In genomic region chr12:42819801-42820200, GRCh38 we compare ENCODE assay signal across 29 cellular contexts.
"Had no signal": no experiment of that assay in that cellular context is flagged by ENCODE, and none has a peak within 500 bp of the region (broad histone marks: within the 10 kb centered on the region; RNA-seq: fewer than 3 reads in every experiment).

No MANE protein-coding gene starts in this region.

- DNase-seq: activated B cell treated with CpG ODN at 0.5 μM for 24 hours; activated CD4-positive, alpha-beta T cell treated with anti-CD3 and anti-CD28 coated beads, Interleukin-2, amount 50 U/mL, for 1 hour; activated CD8-positive, alpha-beta T cell treated with anti-CD3 and anti-CD28 coated beads for 36 hours; activated naive CD8-positive, alpha-beta T cell treated with anti-CD3 and anti-CD28 coated beads, Interleukin-2, amount 50 U/mL, for 24 hours; activated T-cell treated with anti-CD3 and anti-CD28 coated beads, Interleukin-2, amount 50 U/mL, for 4 hours; endodermal cell; heart left ventricle; kidney glomerular epithelial cell; mucosa of descending colon; naive B cell; nephron progenitor cell; pancreas; psoas muscle; sigmoid colon; stimulated activated CD4-positive, alpha-beta T cell treated with anti-CD3 and anti-CD28 coated beads, Interleukin-15, amount 100 ng/mL, for 24 hours; stimulated activated CD4-positive, alpha-beta T cell treated with anti-CD3 and anti-CD28 coated beads, Interleukin-2, amount 100 ng/mL, for 24 hours; stimulated activated naive CD4-positive, alpha-beta T cell; T-helper 1 cell; trophoblast cell had no signal

- H3K27ac ChIP-seq: foreskin keratinocyte, heart left ventricle, neutrophil, pancreas, psoas muscle, sigmoid colon, thoracic aorta, vagina had no signal

- H3K27ac Mint-ChIP-seq: activated B cell treated with CpG ODN at 0.5 μM for 24 hours; activated CD8-positive, alpha-beta T cell treated with anti-CD3 and anti-CD28 coated beads for 36 hours; activated naive CD4-positive, alpha-beta T cell treated with anti-CD3 and anti-CD28 coated beads, Interleukin-2, amount 50 U/mL, for 24 hours; activated naive CD8-positive, alpha-beta T cell treated with anti-CD3 and anti-CD28 coated beads, Interleukin-2, amount 50 U/mL, for 24 hours; activated T-helper 17 cell treated with anti-CD3 and anti-CD28 coated beads, Interleukin-2, amount 50 U/mL, for 72 hours; dendritic cell treated with granulocyte-macrophage colony-stimulating factor and Interleukin-4, amounts not matched to agents 40 ng/mL and 50 ng/mL, for 4 days; endodermal cell; naive B cell; nephron progenitor cell; T-helper 2 cell treated with Interferon-gamma antibody and Interleukin-4, amounts not matched to agents 5 μg/mL and 100 μg/mL, for 36 hours had no signal

- H3K9me3 Mint-ChIP-seq: activated CD8-positive, alpha-beta T cell treated with anti-CD3 and anti-CD28 coated beads for 36 hours; activated T-cell treated with anti-CD3 and anti-CD28 coated beads, Interleukin-2, amount 50 U/mL, for 4 hours; endodermal cell; T-helper 2 cell treated with Interferon-gamma antibody and Interleukin-4, amounts not matched to agents 5 μg/mL and 100 μg/mL, for 36 hours had no signal

- H3K4me3 Mint-ChIP-seq: activated B cell treated with CpG ODN at 0.5 μM for 24 hours; activated CD8-positive, alpha-beta T cell treated with anti-CD3 and anti-CD28 coated beads for 36 hours; activated naive CD4-positive, alpha-beta T cell treated with anti-CD3 and anti-CD28 coated beads, Interleukin-2, amount 50 U/mL, for 24 hours; activated naive CD8-positive, alpha-beta T cell treated with anti-CD3 and anti-CD28 coated beads, Interleukin-2, amount 50 U/mL, for 24 hours; activated T-cell treated with anti-CD3 and anti-CD28 coated beads, Interleukin-2, amount 50 U/mL, for 4 hours; activated T-helper 17 cell treated with anti-CD3 and anti-CD28 coated beads, Interleukin-2, amount 50 U/mL, for 72 hours; central memory CD8-positive, alpha-beta T cell; dendritic cell treated with granulocyte-macrophage colony-stimulating factor and Interleukin-4, amounts not matched to agents 40 ng/mL and 50 ng/mL, for 4 days; endodermal cell; naive B cell; nephron progenitor cell; T-helper 2 cell treated with Interferon-gamma antibody and Interleukin-4, amounts not matched to agents 5 μg/mL and 100 μg/mL, for 36 hours had no signal

- H3K9me3 ChIP-seq: neutrophil, pancreas, sigmoid colon, thoracic aorta had no signal

- H3K4me1 Mint-ChIP-seq: activated B cell treated with CpG ODN at 0.5 μM for 24 hours; activated naive CD4-positive, alpha-beta T cell treated with anti-CD3 and anti-CD28 coated beads, Interleukin-2, amount 50 U/mL, for 24 hours; activated naive CD8-positive, alpha-beta T cell treated with anti-CD3 and anti-CD28 coated beads, Interleukin-2, amount 50 U/mL, for 24 hours; activated T-helper 17 cell treated with anti-CD3 and anti-CD28 coated beads, Interleukin-2, amount 50 U/mL, for 72 hours; central memory CD8-positive, alpha-beta T cell; endodermal cell; naive B cell had no signal

- H3K36me3 Mint-ChIP-seq: activated naive CD4-positive, alpha-beta T cell treated with anti-CD3 and anti-CD28 coated beads, Interleukin-2, amount 50 U/mL, for 24 hours; naive B cell had no signal

- H3K27me3 ChIP-seq: foreskin keratinocyte, heart left ventricle, neutrophil, pancreas, sigmoid colon, vagina had no signal

- H3K36me3 ChIP-seq: heart left ventricle, neutrophil, pancreas, sigmoid colon, thoracic aorta, vagina had no signal

- H3K4me3 ChIP-seq: heart left ventricle, lung, mucosa of descending colon, pancreas, psoas muscle, sigmoid colon, thoracic aorta, vagina had no signal

- H3K4me1 ChIP-seq: foreskin keratinocyte, heart left ventricle, pancreas, psoas muscle, sigmoid colon had no signal

- H3K27me3 Mint-ChIP-seq: activated B cell treated with CpG ODN at 0.5 μM for 24 hours; activated CD8-positive, alpha-beta T cell treated with anti-CD3 and anti-CD28 coated beads for 36 hours; activated naive CD4-positive, alpha-beta T cell treated with anti-CD3 and anti-CD28 coated beads, Interleukin-2, amount 50 U/mL, for 24 hours; activated naive CD8-positive, alpha-beta T cell treated with anti-CD3 and anti-CD28 coated beads, Interleukin-2, amount 50 U/mL, for 24 hours; activated T-helper 17 cell treated with anti-CD3 and anti-CD28 coated beads, Interleukin-2, amount 50 U/mL, for 72 hours; central memory CD8-positive, alpha-beta T cell; dendritic cell treated with granulocyte-macrophage colony-stimulating factor and Interleukin-4, amounts not matched to agents 40 ng/mL and 50 ng/mL, for 4 days; naive B cell had no signal
